20 cellular contexts compared by ENCODE assay signal in the genomic region with DNA sequence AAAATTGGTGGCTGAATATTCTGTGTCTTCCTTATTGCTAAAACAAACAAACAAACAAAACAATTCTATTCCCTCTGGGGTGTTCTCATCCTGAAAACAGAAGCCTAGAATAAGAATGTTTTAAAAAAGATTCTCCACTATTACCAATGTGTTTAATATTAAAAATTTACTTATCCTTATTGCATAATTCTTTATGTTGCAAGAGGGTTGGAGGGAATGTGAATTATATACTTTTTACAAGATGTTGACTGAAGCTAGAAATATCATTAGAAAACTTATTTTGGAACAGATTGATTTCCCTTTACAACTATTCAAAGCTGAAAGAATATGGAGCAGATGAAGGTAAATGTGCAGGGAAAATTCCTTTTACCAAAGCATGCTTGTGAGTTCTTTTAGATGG.
DNase-seq lines count a peak whose midpoint lies in the region; ATAC-seq and TF ChIP-seq lines count a peak whose summit lies in the region.
"Had no signal": no experiment of that assay in that cellular context is flagged by ENCODE, and none has a peak within 500 bp of the region (broad histone marks: within the 10 kb centered on the region; RNA-seq: fewer than 3 reads in every experiment).

No MANE protein-coding gene starts in this region.

- no peaks in the 10 kb centered on the region for H3K36me3 ChIP-seq in BLaER1 treated with 17β-estradiol and CSF1 and Interleukin-3, amounts not matched to agents 10 nM and 100 nM
- no peaks in the 10 kb centered on the region for H3K36me3 ChIP-seq in SK-N-MC (ENCODE audit: insufficient read depth, low read length)
- H3K36me3 ChIP-seq: SJSA1 had no signal

- H3K4me3 ChIP-seq in BLaER1 treated with 17β-estradiol and CSF1 and Interleukin-3, amounts not matched to agents 10 nM and 100 nM, result no peak overlapping the region
- 0 out of 2 replicates have a peak overlapping the region, but pooled peaks have one; percentile 38 for H3K4me3 ChIP-seq in SK-N-MC
- H3K4me3 ChIP-seq: A549, SJSA1 had no signal

- H4K20me1 ChIP-seq in BLaER1 treated with 17β-estradiol and CSF1 and Interleukin-3, amounts not matched to agents 10 nM and 100 nM, result no peaks in the 10 kb centered on the region

- H3K27me3 Mint-ChIP-seq in glutamatergic neuron (ENCODE audit: unreplicated experiment), result peaks cover 2% of the 10 kb centered on the region
- H3K27me3 Mint-ChIP-seq: T-cell had no signal

- ATAC-seq in GM18511 (IDR thresholded peaks at IDR 0.05; ENCODE audit: unreplicated experiment), result no peak
- ATAC-seq: A549, HepG2, T-cell had no signal

- no peak for TF ChIP-seq CTCF in glutamatergic neuron (IDR thresholded peaks at IDR 0.05; ENCODE audit: partially characterized antibody, unreplicated experiment)

- H3K36me3 Mint-ChIP-seq in glutamatergic neuron (ENCODE audit: unreplicated experiment), result no peaks in the 10 kb centered on the region
- H3K36me3 Mint-ChIP-seq: T-cell had no signal

- peak overlapping the region; percentile 61 for H3K4me3 Mint-ChIP-seq in glutamatergic neuron (ENCODE audit: unreplicated experiment)
- H3K4me3 Mint-ChIP-seq: T-cell had no signal

- DNase-seq in SK-N-MC (ENCODE audit: low read depth, low spot score) (no peak), glutamatergic neuron (no peak), NCI-H1436 treated with DMSO at 0.1 percent for 48 hours (lab: John Stamatoyannopoulos, UW) (no peak), DMS114 treated with DMSO at 0.1 percent for 48 hours (lab: John Stamatoyannopoulos, UW; ENCODE audit: unreplicated experiment) (no peak)
- no peak for DNase-seq in stimulated activated CD4-positive, alpha-beta T cell treated with anti-CD3 and anti-CD28 coated beads, Interleukin-1b, Interleukin-23, amount 100 ng/mL, for 48 hours
- DNase-seq: Calu3, KG1, NCI-H1092, NCI-H1417 treated with DMSO at 0.1 percent for 48 hours, NCI-H187, NCI-H2107, NCI-H526 treated with DMSO at 0.1 percent for 48 hours, Right ventricle myocardium superior, RPMI8226, T-cell had no signal

- peaks cover 20 to 52% (median 36%) of the 10 kb centered on the region in 10 experiments for H3K4me1 ChIP-seq in BLaER1 treated with 17β-estradiol and CSF1 and Interleukin-3, amounts not matched to agents 10 nM and 100 nM
- H3K4me1 ChIP-seq: A549 had no signal

- H3K4me2 ChIP-seq in BLaER1 treated with 17β-estradiol and CSF1 and Interleukin-3, amounts not matched to agents 10 nM and 100 nM, result peak overlapping the region in 9 of 11 experiments; percentile 39 to 77 (median 68); a peak in 13 of 22 replicates
- H3K4me2 ChIP-seq: A549 had no signal

- H3K27ac ChIP-seq in BLaER1 treated with 17β-estradiol and CSF1 and Interleukin-3, amounts not matched to agents 10 nM and 100 nM, result no peak overlapping the region
- H3K27ac ChIP-seq in SK-N-MC, result no peak overlapping the region; the same call in 1 of the 2 replicates
- H3K27ac ChIP-seq: A549, SJSA1 had no signal

- peaks cover 32% of the 10 kb centered on the region for H3K4me1 Mint-ChIP-seq in glutamatergic neuron (ENCODE audit: low read depth, unreplicated experiment)
- H3K4me1 Mint-ChIP-seq: T-cell had no signal

- no peak overlapping the region for H3K27ac Mint-ChIP-seq in glutamatergic neuron (ENCODE audit: unreplicated experiment)
- H3K27ac Mint-ChIP-seq: T-cell had no signal

- H3K9me3 Mint-ChIP-seq in glutamatergic neuron (ENCODE audit: unreplicated experiment), result peaks cover 8% of the 10 kb centered on the region

- no peaks in the 10 kb centered on the region for H3K27me3 ChIP-seq in BLaER1 treated with 17β-estradiol and CSF1 and Interleukin-3, amounts not matched to agents 10 nM and 100 nM
- H3K27me3 ChIP-seq: SJSA1 had no signal

- H3K9me3 ChIP-seq in BLaER1 treated with 17β-estradiol and CSF1 and Interleukin-3, amounts not matched to agents 10 nM and 100 nM (replicated peaks in 1 of 11), result no peaks in the 10 kb centered on the region
- no peaks in the 10 kb centered on the region for H3K9me3 ChIP-seq in SK-N-MC (ENCODE audit: low read depth, low read length)
- H3K9me3 ChIP-seq: A549, SJSA1 had no signal

- no peak overlapping the region for H3K9ac ChIP-seq in BLaER1 treated with 17β-estradiol and CSF1 and Interleukin-3, amounts not matched to agents 10 nM and 100 nM
- H3K9ac ChIP-seq in SK-N-MC (ENCODE audit: insufficient read length), result no peak overlapping the region
